25 cellular contexts compared by ENCODE assay signal in the genomic region with DNA sequence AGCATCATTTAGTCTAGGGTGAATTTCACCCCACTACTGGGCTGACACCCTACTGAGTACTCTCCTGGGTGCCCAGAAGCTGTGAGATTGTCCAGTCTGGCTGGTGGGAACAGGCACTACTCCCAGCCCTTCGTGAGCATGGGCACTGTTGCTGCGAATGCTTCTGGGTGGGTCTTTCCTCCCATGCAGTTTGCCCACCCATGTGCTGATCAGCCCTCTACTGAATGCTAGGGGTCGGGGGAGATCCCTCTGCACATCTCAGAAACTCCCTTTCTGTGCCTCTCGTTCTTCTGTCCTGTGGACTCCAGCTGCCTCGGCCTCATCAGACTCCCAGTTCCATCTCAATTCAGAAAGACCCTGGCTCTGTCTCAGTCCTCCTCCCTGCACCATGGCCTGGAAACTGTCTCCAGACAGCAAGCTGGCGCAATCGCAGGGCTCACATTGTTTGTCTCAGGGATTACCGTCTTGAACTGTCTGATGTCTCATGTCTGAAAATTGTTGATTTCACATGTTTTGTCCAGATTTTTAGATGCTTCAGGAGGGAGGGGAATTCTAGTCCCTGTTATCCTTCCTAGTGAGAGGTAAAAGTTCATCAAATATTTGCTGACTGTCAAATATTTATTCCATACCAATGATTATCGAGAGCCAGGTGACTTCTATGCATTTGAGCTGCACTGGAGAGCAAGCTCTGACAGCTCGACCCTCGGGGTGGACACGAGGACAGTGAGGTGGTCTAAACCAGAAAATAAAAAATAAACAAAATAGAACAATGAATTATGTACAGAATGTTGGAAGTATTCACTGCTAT.
DNase-seq lines count a peak whose midpoint lies in the region; ATAC-seq and TF ChIP-seq lines count a peak whose summit lies in the region.
"Had no signal": no experiment of that assay in that cellular context is flagged by ENCODE, and none has a peak within 500 bp of the region (broad histone marks: within the 10 kb centered on the region; RNA-seq: fewer than 3 reads in every experiment).

No MANE protein-coding gene starts in this region.

- H3K9me3 ChIP-seq in endodermal cell (ENCODE audit: control insufficient read depth, low read length) = peaks cover 5% of the 10 kb centered on the region
- no peaks in the 10 kb centered on the region for H3K9me3 ChIP-seq in uterus
- H3K9me3 ChIP-seq: BE2C, lower lobe of right lung, mucosa of descending colon, psoas muscle had no signal

- WGBS in endodermal cell (ENCODE audit: insufficient coverage in 1 of 2, insufficient read length in 1 of 2), 2 experiments = 93 to 97% methylated on average over 8 to 12 of the region's 12 CpGs

- DNase-seq in cardiac septum (ENCODE audit: low spot score) = peak; percentile 31
- DNase-seq in Right ventricle myocardium superior = no peak
- DNase-seq in endodermal cell = peak; percentile 31
- peak; percentile 52 for DNase-seq in natural killer cell treated with Interleukin-12 subunit alpha and Interleukin-12 subunit beta and Interleukin-15 and Interleukin-18, amount 100 ng/mL, for 72 hours (ENCODE audit: low spot score)
- DNase-seq in uterus = peak; percentile 67 to 69
- no peak for DNase-seq in stimulated activated CD4-positive, alpha-beta T cell treated with anti-CD3 and anti-CD28 coated beads, Interleukin-4, amount 100 ng/mL, for 1 hour
- no peak for DNase-seq in NOMO-1 treated with DMSO at 0.1 percent for 48 hours (lab: John Stamatoyannopoulos, UW; ENCODE audit: unreplicated experiment)
- no peak for DNase-seq in COLO668 (lab: John Stamatoyannopoulos, UW; ENCODE audit: unreplicated experiment)
- DNase-seq: activated CD4-positive, alpha-beta T cell treated with anti-CD3 and anti-CD28 coated beads, Interleukin-2, amount 10 ng/mL, durations not matched to agents 7 days and 5 days; activated effector memory CD4-positive, alpha-beta T cell treated with anti-CD3 and anti-CD28 coated beads, Interleukin-2, amount 50 U/mL, for 16 hours; BE2C; DMS79 treated with DMSO at 0.1 percent for 48 hours; lower lobe of right lung; mucosa of descending colon; NCI-H1105; NCI-H2029 treated with DMSO at 0.1 percent for 48 hours; NCI-H2227 treated with DMSO at 0.1 percent for 48 hours; NCI-H82; stimulated activated CD4-positive, alpha-beta T cell treated with anti-CD3 and anti-CD28 coated beads, Interleukin-2, amount 100 ng/mL, for 24 hours had no signal

- H3K4me1 ChIP-seq in endodermal cell (ENCODE audit: control insufficient read depth, insufficient read depth, low read length) = peaks cover 3% of the 10 kb centered on the region
- H3K4me1 ChIP-seq in uterus = no peaks in the 10 kb centered on the region
- H3K4me1 ChIP-seq: lower lobe of right lung, psoas muscle had no signal

- no peak overlapping the region for H3K9ac ChIP-seq in endodermal cell (ENCODE audit: extremely low read depth, low read length, poor library complexity, severe bottlenecking)

- peaks cover under 1% of the 10 kb centered on the region for H3K36me3 Mint-ChIP-seq in endodermal cell (ENCODE audit: low read depth)
- peaks cover 2% of the 10 kb centered on the region for H3K36me3 Mint-ChIP-seq in natural killer cell treated with Interleukin-12 subunit alpha and Interleukin-12 subunit beta and Interleukin-15 and Interleukin-18, amount 100 ng/mL, for 72 hours

- H3K36me3 ChIP-seq in endodermal cell (ENCODE audit: control insufficient read depth, insufficient read depth, low read length) (no peaks in the 10 kb centered on the region), uterus (no peaks in the 10 kb centered on the region)
- H3K36me3 ChIP-seq: BE2C, HAP-1, lower lobe of right lung had no signal

- peaks cover 12% of the 10 kb centered on the region for H3K4me1 Mint-ChIP-seq in endodermal cell
- no peaks in the 10 kb centered on the region for H3K4me1 Mint-ChIP-seq in natural killer cell treated with Interleukin-12 subunit alpha and Interleukin-12 subunit beta and Interleukin-15 and Interleukin-18, amount 100 ng/mL, for 72 hours (ENCODE audit: low read depth in 2 of 2)
- H3K4me1 Mint-ChIP-seq: activated CD4-positive, alpha-beta T cell treated with anti-CD3 and anti-CD28 coated beads, Interleukin-2, amount 10 ng/mL, durations not matched to agents 7 days and 5 days had no signal

- peaks cover 5% of the 10 kb centered on the region for H3K27me3 Mint-ChIP-seq in endodermal cell (ENCODE audit: insufficient read depth)
- H3K27me3 Mint-ChIP-seq in natural killer cell treated with Interleukin-12 subunit alpha and Interleukin-12 subunit beta and Interleukin-15 and Interleukin-18, amount 100 ng/mL, for 72 hours = peaks cover 3 to 8% of the 10 kb centered on the region in 2 donors
- H3K27me3 Mint-ChIP-seq: activated CD4-positive, alpha-beta T cell treated with anti-CD3 and anti-CD28 coated beads, Interleukin-2, amount 10 ng/mL, durations not matched to agents 7 days and 5 days had no signal

- H3K4me3 ChIP-seq in endodermal cell (ENCODE audit: low read length) (no peak overlapping the region), uterus (no peak overlapping the region)
- H3K4me3 ChIP-seq: GM12878, HAP-1, lower lobe of right lung, mucosa of descending colon, psoas muscle, skin epidermis had no signal

- no peak for TF ChIP-seq POLR2A in uterus (IDR thresholded peaks at IDR 0.05)

- TF ChIP-seq CTCF in endodermal cell (conservative IDR thresholded peaks at IDR 0.05) (no peak), uterus (IDR thresholded peaks at IDR 0.05) (no peak)

- H3K27ac Mint-ChIP-seq in endodermal cell = no peak overlapping the region
- no peak overlapping the region for H3K27ac Mint-ChIP-seq in natural killer cell treated with Interleukin-12 subunit alpha and Interleukin-12 subunit beta and Interleukin-15 and Interleukin-18, amount 100 ng/mL, for 72 hours
- H3K27ac Mint-ChIP-seq: activated CD4-positive, alpha-beta T cell treated with anti-CD3 and anti-CD28 coated beads, Interleukin-2, amount 10 ng/mL, durations not matched to agents 7 days and 5 days had no signal

- no peak overlapping the region for H3K4me3 Mint-ChIP-seq in endodermal cell
- H3K4me3 Mint-ChIP-seq in natural killer cell treated with Interleukin-12 subunit alpha and Interleukin-12 subunit beta and Interleukin-15 and Interleukin-18, amount 100 ng/mL, for 72 hours = no peak overlapping the region
- H3K4me3 Mint-ChIP-seq: activated CD4-positive, alpha-beta T cell treated with anti-CD3 and anti-CD28 coated beads, Interleukin-2, amount 10 ng/mL, durations not matched to agents 7 days and 5 days had no signal

- intact Hi-C loops in cardiac septum (cut with DNase I) = no loop called here
- intact Hi-C loops in Right ventricle myocardium superior (cut with DNase I) = no loop called here
- intact Hi-C loops in uterus (cut with DNase I; ENCODE audit: low total_unique reads) = no loop called here

- ATAC-seq in Right ventricle myocardium superior (ENCODE audit: poor library complexity) = no peak
- no peak for ATAC-seq in natural killer cell treated with Interleukin-12 subunit alpha and Interleukin-12 subunit beta and Interleukin-15 and Interleukin-18, amount 100 ng/mL, for 72 hours
- ATAC-seq: GM12878, lower lobe of right lung, mucosa of descending colon, psoas muscle, Right ventricle myocardium inferior had no signal

- H3K9me3 Mint-ChIP-seq in endodermal cell = peaks cover 3% of the 10 kb centered on the region
- no peaks in the 10 kb centered on the region for H3K9me3 Mint-ChIP-seq in natural killer cell treated with Interleukin-12 subunit alpha and Interleukin-12 subunit beta and Interleukin-15 and Interleukin-18, amount 100 ng/mL, for 72 hours

- H3K27me3 ChIP-seq in endodermal cell (ENCODE audit: control insufficient read depth, insufficient read depth, low read length, poor library complexity, severe bottlenecking) (no peaks in the 10 kb centered on the region), uterus (no peaks in the 10 kb centered on the region)
- H3K27me3 ChIP-seq: BE2C had no signal

- H3K27ac ChIP-seq in endodermal cell (ENCODE audit: low read depth, low read length) (no peak overlapping the region), uterus (peak overlapping the region in 1 of 2 donors; percentile 40)
- H3K27ac ChIP-seq: HL-60, lower lobe of right lung, psoas muscle, skin epidermis had no signal

Comparison
In these comparisons a context has a peak if more than half of its experiments do, and no peak if none do; other contexts are left out.
1. DNase-seq: peak in cardiac septum (single experiment), endodermal cell (single experiment), natural killer cell treated with Interleukin-12 subunit alpha and Interleukin-12 subunit beta and Interleukin-15 and Interleukin-18, amount 100 ng/mL, for 72 hours (single experiment) and uterus (2 of 2); none in Right ventricle myocardium superior (single experiment), stimulated activated CD4-positive, alpha-beta T cell treated with anti-CD3 and anti-CD28 coated beads, Interleukin-4, amount 100 ng/mL, for 1 hour (single experiment), NOMO-1 treated with DMSO at 0.1 percent for 48 hours (single experiment) and COLO668 (single experiment).